8 cellular contexts compared by ENCODE assay signal in genomic region chrX:97685753-97686152, GRCh38.
DNase-seq lines count a peak whose midpoint lies in the region; ATAC-seq, FAIRE-seq and TF ChIP-seq lines count a peak whose summit lies in the region.

No MANE protein-coding gene starts in this region.

- no peak overlapping the region for H3K27ac ChIP-seq in DND-41 (ENCODE audit: low read length)
- H3K27ac ChIP-seq in keratinocyte (ENCODE audit: control insufficient read depth, insufficient read depth, low read length) = no peak overlapping the region
- no peak overlapping the region for H3K27ac ChIP-seq in gastrocnemius medialis

- intact Hi-C loops in gastrocnemius medialis (cut with DNase I; ENCODE audit: low total_unique reads) = no loop called here

- H2AFZ ChIP-seq in DND-41 (ENCODE audit: low read depth, low read length) (no peak overlapping the region), keratinocyte (ENCODE audit: control insufficient read depth, low read length) (no peak overlapping the region)

- dilution Hi-C loops in keratinocyte (cut with MboI; ENCODE audit: extremely low pct_ligation_motif_present, low sequenced_read_pairs) = no loop called here

- H3K4me2 ChIP-seq in DND-41 (ENCODE audit: insufficient read depth, low read length) (no peak overlapping the region), keratinocyte (ENCODE audit: control insufficient read depth, extremely low read depth, insufficient read depth, low read depth, low read length) (no peak overlapping the region)

- H3K36me3 ChIP-seq in DND-41 (ENCODE audit: insufficient read depth, low read length) = no peaks in the 10 kb centered on the region
- H3K36me3 ChIP-seq in keratinocyte (ENCODE audit: control insufficient read depth in 2 of 2, extremely low read depth in 1 of 2, insufficient read depth in 2 of 2, low read length in 2 of 2) = no peaks in the 10 kb centered on the region
- H3K36me3 ChIP-seq in gastrocnemius medialis = no peaks in the 10 kb centered on the region

- H3K9me3 ChIP-seq in DND-41 (ENCODE audit: insufficient read depth, low read length, severe bottlenecking) = no peaks in the 10 kb centered on the region
- H3K9me3 ChIP-seq in keratinocyte (ENCODE audit: control insufficient read depth, low read depth, low read length) = no peaks in the 10 kb centered on the region
- no peaks in the 10 kb centered on the region for H3K9me3 ChIP-seq in gastrocnemius medialis

- no peaks in the 10 kb centered on the region for H3K27me3 ChIP-seq in DND-41 (ENCODE audit: insufficient read depth, low read length, poor library complexity)
- no peaks in the 10 kb centered on the region for H3K27me3 ChIP-seq in keratinocyte (ENCODE audit: control insufficient read depth, extremely low read depth, insufficient read depth, low read length)
- H3K27me3 ChIP-seq in gastrocnemius medialis = no peaks in the 10 kb centered on the region

- FAIRE-seq in keratinocyte (lab: Jason Lieb, UNC) = no peak

- H3K4me1 ChIP-seq in DND-41 (ENCODE audit: insufficient read depth, low read length) (no peaks in the 10 kb centered on the region), keratinocyte (ENCODE audit: control insufficient read depth, extremely low read depth, insufficient read depth, low read length) (no peaks in the 10 kb centered on the region), gastrocnemius medialis (no peaks in the 10 kb centered on the region)

- no peaks in the 10 kb centered on the region for H3K79me2 ChIP-seq in DND-41 (ENCODE audit: insufficient read depth, low read length)
- no peaks in the 10 kb centered on the region for H3K79me2 ChIP-seq in keratinocyte (ENCODE audit: control insufficient read depth, insufficient read depth, low read length)

- H3K9ac ChIP-seq in DND-41 (ENCODE audit: low read depth, low read length) (no peak overlapping the region), keratinocyte (ENCODE audit: control insufficient read depth, extremely low read depth, insufficient read depth, low read length) (no peak overlapping the region)

- in situ Hi-C loops in gastrocnemius medialis (cut with MboI; ENCODE audit: low sequenced_read_pairs in 4 of 4) = no loop called here

- H3K4me3 ChIP-seq in DND-41 (ENCODE audit: low read depth in 1 of 2, low read length in 2 of 2) (no peak overlapping the region), WI38 (ENCODE audit: low read depth, low read length) (no peak overlapping the region), keratinocyte (ENCODE audit: control insufficient read depth in 2 of 3, extremely low read depth in 1 of 3, insufficient read depth in 2 of 3, low read depth in 1 of 3, low read length in 3 of 3) (no peak overlapping the region), gastrocnemius medialis (no peak overlapping the region)

- TF ChIP-seq POLR2A in gastrocnemius medialis (IDR thresholded peaks at IDR 0.05) = no peak

- H3K9me1 ChIP-seq in keratinocyte (ENCODE audit: control insufficient read depth, extremely low read depth, insufficient read depth, low read length) = no peaks in the 10 kb centered on the region

- TF ChIP-seq CTCF in DND-41 (IDR thresholded peaks at IDR 0.05; ENCODE audit: borderline replicate concordance, extremely low read depth, low read length, poor library complexity, severe bottlenecking) = peak; percentile 67
- TF ChIP-seq CTCF in WI38 (IDR thresholded peaks at IDR 0.05; ENCODE audit: low read depth, low read length) = peak; percentile 56
- TF ChIP-seq CTCF in keratinocyte (optimal IDR thresholded peaks at IDR 0.05 in 1 of 3, IDR thresholded peaks at IDR 0.05 in 1 of 3, conservative IDR thresholded peaks at IDR 0.05 in 1 of 3; ENCODE audit: extremely low read depth in 1 of 3, insufficient read depth in 2 of 3, low read length in 3 of 3) = peak; percentile 54 to 66 (median 59)
- TF ChIP-seq CTCF in gastrocnemius medialis (IDR thresholded peaks at IDR 0.05 in 4 of 5, conservative IDR thresholded peaks at IDR 0.05 in 1 of 5) = peak in 2 of 5 experiments; percentile 8 to 29

- DNase-seq in DND-41 (peak; percentile 24), M059J (ENCODE audit: low read depth) (peak; percentile 33), keratinocyte (ENCODE audit: low read depth, low spot score) (no peak), gastrocnemius medialis (no peak), iPS-NIHi11 (ENCODE audit: low spot score) (no peak)

- ATAC-seq in DND-41 (ENCODE audit: insufficient read depth, low read depth) = peak; percentile 48; the same call in 1 of the 3 replicates
- peak; percentile 66 for ATAC-seq in GM19438 (IDR thresholded peaks at IDR 0.05; ENCODE audit: low read depth, unreplicated experiment)
- no peak for ATAC-seq in gastrocnemius medialis
- no peak for ATAC-seq in GM21381 (IDR thresholded peaks at IDR 0.05; ENCODE audit: unreplicated experiment)

- H4K20me1 ChIP-seq in DND-41 (ENCODE audit: insufficient read depth, low read length) = no peaks in the 10 kb centered on the region
- no peaks in the 10 kb centered on the region for H4K20me1 ChIP-seq in keratinocyte (ENCODE audit: control insufficient read depth, extremely low read depth, insufficient read depth, low read length)

Comparison
In these comparisons a context has a peak if more than half of its experiments do, and no peak if none do; other contexts are left out.
1. ATAC-seq: peak in DND-41 (single experiment) and GM19438 (single experiment); none in gastrocnemius medialis (0 of 2) and GM21381 (single experiment).
2. DNase-seq: peak in DND-41 (single experiment) and M059J (single experiment); none in keratinocyte (single experiment), gastrocnemius medialis (0 of 2) and iPS-NIHi11 (single experiment).